37 cellular contexts compared by ENCODE assay signal in genomic region chr1:92203105-92203504, GRCh38. TPM values are rescaled to one million over a fixed set of nuclear protein-coding genes. Genes with fewer than 3 reads are reported as not detected.
"Had no signal": no experiment of that assay in that cellular context is flagged by ENCODE, and none has a peak within 500 bp of the region (broad histone marks: within the 10 kb centered on the region; RNA-seq: fewer than 3 reads in every experiment).

No MANE protein-coding gene starts in this region.

- H3K27me3 ChIP-seq: ascending aorta, cardiac muscle cell, colonic mucosa, dorsolateral prefrontal cortex, gastroesophageal sphincter, hepatocyte, neutrophil, ovary, testis, transverse colon had no signal

- H3K36me3 Mint-ChIP-seq: brain had no signal

- H3K27ac Mint-ChIP-seq: activated naive CD8-positive, alpha-beta T cell treated with anti-CD3 and anti-CD28 coated beads for 36 hours; brain; effector memory CD8-positive, alpha-beta T cell; nephron progenitor cell; progenitor cell of endocrine pancreas had no signal

- H3K4me1 Mint-ChIP-seq: brain, nephron progenitor cell had no signal

- H3K36me3 ChIP-seq: ascending aorta, cardiac muscle cell, colonic mucosa, gastroesophageal sphincter, left ventricle myocardium inferior, neutrophil, ovary, transverse colon, WERI-Rb-1 had no signal

- H3K4me3 ChIP-seq: ascending aorta, cardiac muscle cell, colonic mucosa, dorsolateral prefrontal cortex, gastroesophageal sphincter, hepatocyte, left ventricle myocardium inferior, lung, mucosa of descending colon, ovary, skin epidermis, testis, transverse colon had no signal

- H3K27ac ChIP-seq: ascending aorta, cardiac muscle cell, colonic mucosa, dorsolateral prefrontal cortex, gastroesophageal sphincter, hepatocyte, left ventricle myocardium inferior, neutrophil, ovary, skin epidermis, testis, transverse colon, WERI-Rb-1 had no signal

- H3K4me2 ChIP-seq: hepatocyte had no signal

- H3K27me3 Mint-ChIP-seq: activated naive CD8-positive, alpha-beta T cell treated with anti-CD3 and anti-CD28 coated beads for 36 hours; brain; effector memory CD8-positive, alpha-beta T cell; progenitor cell of endocrine pancreas had no signal

- H3K9me3 ChIP-seq: colonic mucosa, mucosa of descending colon, neutrophil, ovary, testis had no signal

- ATAC-seq: effector memory CD8-positive, alpha-beta T cell; gastroesophageal sphincter; mucosa of descending colon; sciatic nerve; stimulated activated naive CD8-positive, alpha-beta T cell treated with anti-CD3 and anti-CD28 coated beads, Interleukin-15, Interleukin-2, amounts not matched to agents 100 U/mL and 50 U/mL, for 24 hours had no signal

- H3K9me3 Mint-ChIP-seq: effector memory CD8-positive, alpha-beta T cell had no signal

- H3K4me1 ChIP-seq: ascending aorta, colonic mucosa, gastroesophageal sphincter, left ventricle myocardium inferior, testis, transverse colon had no signal

- H3K79me2 ChIP-seq: hepatocyte had no signal

- H2AFZ ChIP-seq: hepatocyte had no signal

- DNase-seq: activated CD4-positive, alpha-beta T cell treated with anti-CD3 and anti-CD28 coated beads for 1 hour; activated CD4-positive, alpha-beta T cell treated with anti-CD3 and anti-CD28 coated beads, Interleukin-2, amount 50 U/mL, for 48 hours; activated CD8-positive, alpha-beta memory T cell treated with anti-CD3 and anti-CD28 coated beads for 24 hours; activated gamma-delta T cell; activated naive CD8-positive, alpha-beta T cell treated with anti-CD3 and anti-CD28 coated beads for 36 hours; cerebellar nuclear complex; colonic mucosa; dorsolateral prefrontal cortex; effector memory CD8-positive, alpha-beta T cell; erythroblast; islet precursor cell; left ventricle myocardium inferior; mucosa of descending colon; nephron progenitor cell; ovary; stimulated activated CD4-positive, alpha-beta T cell treated with anti-CD3 and anti-CD28 coated beads, Interleukin-12 subunit alpha, Interleukin-12 subunit beta, amount 100 ng/mL, for 4 hours; stimulated activated CD4-positive, alpha-beta T cell treated with anti-CD3 and anti-CD28 coated beads, Interleukin-4, amount 100 ng/mL, for 1 hour; stimulated activated naive CD8-positive, alpha-beta T cell treated with anti-CD3 and anti-CD28 coated beads, Interleukin-15, Interleukin-2, amounts not matched to agents 100 U/mL and 50 U/mL, for 24 hours; T-helper 1 cell; T-helper 9 cell; testis; transverse colon; WERI-Rb-1 had no signal

- H3K4me3 Mint-ChIP-seq: activated naive CD8-positive, alpha-beta T cell treated with anti-CD3 and anti-CD28 coated beads for 36 hours; brain; effector memory CD8-positive, alpha-beta T cell; nephron progenitor cell had no signal

RNA-seq across cellular contexts. Expression of gene C1orf146, which starts 14.6 kb away (rescaled TPM):
- total RNA-seq: activated naive CD8-positive, alpha-beta T cell treated with anti-CD3 and anti-CD28 coated beads for 36 hours; ascending aorta; cardiac muscle cell; colonic mucosa; gastroesophageal sphincter; hepatocyte; left ventricle myocardium inferior; lung; mesenteric fat pad; mucosa of descending colon; myocyte; ovary; progenitor cell of endocrine pancreas; renal cortical epithelial cell; sciatic nerve; transverse colon; urinary bladder had no signal
- polyA plus RNA-seq: cardiac muscle cell, hepatocyte, lung, ovary, urinary bladder had no signal
